Comparison of ENCODE assay signal across 18 cellular contexts in genomic region chr9:13484186-13484585, GRCh38.
"Had no signal": no experiment of that assay in that cellular context is flagged by ENCODE, and none has a peak within 500 bp of the region (broad histone marks: within the 10 kb centered on the region; RNA-seq: fewer than 3 reads in every experiment).

No MANE protein-coding gene starts in this region.

- H3K36me3 Mint-ChIP-seq: activated naive CD4-positive, alpha-beta T cell treated with anti-CD3 and anti-CD28 coated beads, Interleukin-2, amount 10 ng/mL, durations not matched to agents 7 days and 5 days had no signal

- DNase-seq: activated CD4-positive, alpha-beta T cell treated with anti-CD3 and anti-CD28 coated beads, Interleukin-2, amount 10 ng/mL, durations not matched to agents 24 days and 14 days; activated CD8-positive, alpha-beta memory T cell treated with anti-CD3 and anti-CD28 coated beads, Interleukin-2, amount 50 U/mL, for 4 hours; activated effector memory CD4-positive, alpha-beta T cell treated with Interleukin-2 at 50 U/mL for 16 hours; activated naive CD4-positive, alpha-beta T cell treated with anti-CD3 and anti-CD28 coated beads, Interleukin-2, amount 10 ng/mL, durations not matched to agents 7 days and 5 days; activated naive CD8-positive, alpha-beta T cell treated with anti-CD3 and anti-CD28 coated beads, Interleukin-2, amount 50 U/mL, for 24 hours; activated T-cell treated with anti-CD3 and anti-CD28 coated beads, Interleukin-2, amount 50 U/mL, for 4 hours; effector CD4-positive, alpha-beta T cell; glutamatergic neuron; mesendoderm; naive thymus-derived CD8-positive, alpha-beta T cell; stimulated activated CD8-positive, alpha-beta memory T cell treated with anti-CD3 and anti-CD28 coated beads, Interleukin-4, amount 100 ng/mL, for 48 hours; stimulated activated naive CD4-positive, alpha-beta T cell; substantia nigra; T1000; transverse colon had no signal

- H3K4me1 Mint-ChIP-seq: activated CD4-positive, alpha-beta T cell treated with anti-CD3 and anti-CD28 coated beads, Interleukin-2, amount 10 ng/mL, durations not matched to agents 24 days and 14 days; activated naive CD4-positive, alpha-beta T cell treated with anti-CD3 and anti-CD28 coated beads, Interleukin-2, amount 10 ng/mL, durations not matched to agents 7 days and 5 days; activated naive CD8-positive, alpha-beta T cell treated with anti-CD3 and anti-CD28 coated beads, Interleukin-2, amount 50 U/mL, for 24 hours; naive thymus-derived CD8-positive, alpha-beta T cell had no signal

- H3K27ac Mint-ChIP-seq: activated CD4-positive, alpha-beta T cell treated with anti-CD3 and anti-CD28 coated beads, Interleukin-2, amount 10 ng/mL, durations not matched to agents 24 days and 14 days; activated naive CD4-positive, alpha-beta T cell treated with anti-CD3 and anti-CD28 coated beads, Interleukin-2, amount 10 ng/mL, durations not matched to agents 7 days and 5 days; activated naive CD8-positive, alpha-beta T cell treated with anti-CD3 and anti-CD28 coated beads, Interleukin-2, amount 50 U/mL, for 24 hours; naive thymus-derived CD8-positive, alpha-beta T cell had no signal

- H3K4me1 ChIP-seq: prostate gland, transverse colon had no signal

- H3K4me3 Mint-ChIP-seq: activated CD4-positive, alpha-beta T cell treated with anti-CD3 and anti-CD28 coated beads, Interleukin-2, amount 10 ng/mL, durations not matched to agents 24 days and 14 days; activated naive CD4-positive, alpha-beta T cell treated with anti-CD3 and anti-CD28 coated beads, Interleukin-2, amount 10 ng/mL, durations not matched to agents 7 days and 5 days; activated naive CD8-positive, alpha-beta T cell treated with anti-CD3 and anti-CD28 coated beads, Interleukin-2, amount 50 U/mL, for 24 hours; activated T-cell treated with anti-CD3 and anti-CD28 coated beads, Interleukin-2, amount 50 U/mL, for 4 hours; naive thymus-derived CD8-positive, alpha-beta T cell had no signal

- H3K27ac ChIP-seq: prostate gland, vagina had no signal

- H3K4me3 ChIP-seq: prostate gland, transverse colon, vagina had no signal

- H3K9me3 ChIP-seq: prostate gland, transverse colon, vagina had no signal

- H3K27me3 Mint-ChIP-seq: activated CD4-positive, alpha-beta T cell treated with anti-CD3 and anti-CD28 coated beads, Interleukin-2, amount 10 ng/mL, durations not matched to agents 24 days and 14 days; activated naive CD4-positive, alpha-beta T cell treated with anti-CD3 and anti-CD28 coated beads, Interleukin-2, amount 10 ng/mL, durations not matched to agents 7 days and 5 days; activated naive CD8-positive, alpha-beta T cell treated with anti-CD3 and anti-CD28 coated beads, Interleukin-2, amount 50 U/mL, for 24 hours; naive thymus-derived CD8-positive, alpha-beta T cell had no signal

- H3K36me3 ChIP-seq: prostate gland, transverse colon, vagina had no signal

- H3K9me3 Mint-ChIP-seq: activated CD4-positive, alpha-beta T cell treated with anti-CD3 and anti-CD28 coated beads, Interleukin-2, amount 10 ng/mL, durations not matched to agents 24 days and 14 days; activated naive CD4-positive, alpha-beta T cell treated with anti-CD3 and anti-CD28 coated beads, Interleukin-2, amount 10 ng/mL, durations not matched to agents 7 days and 5 days; activated naive CD8-positive, alpha-beta T cell treated with anti-CD3 and anti-CD28 coated beads, Interleukin-2, amount 50 U/mL, for 24 hours had no signal

- ATAC-seq: activated naive CD8-positive, alpha-beta T cell treated with anti-CD3 and anti-CD28 coated beads, Interleukin-2, amount 50 U/mL, for 24 hours; activated T-cell treated with anti-CD3 and anti-CD28 coated beads, Interleukin-2, amount 50 U/mL, for 4 hours; esophagus mucosa; naive thymus-derived CD8-positive, alpha-beta T cell had no signal

- H3K27me3 ChIP-seq: transverse colon, vagina had no signal
